Comparison of ENCODE assay signal across 24 cellular contexts in genomic region chr3:176505878-176506621, GRCh38.
DNase-seq lines count a peak whose midpoint lies in the region; ATAC-seq, FAIRE-seq and TF ChIP-seq lines count a peak whose summit lies in the region.
"Had no signal": no experiment of that assay in that cellular context is flagged by ENCODE, and none has a peak within 500 bp of the region (broad histone marks: within the 10 kb centered on the region; RNA-seq: fewer than 3 reads in every experiment).

No MANE protein-coding gene starts in this region.

- H3K27ac Mint-ChIP-seq in glutamatergic neuron (ENCODE audit: unreplicated experiment): no peak overlapping the region
- H3K27ac Mint-ChIP-seq: activated naive CD4-positive, alpha-beta T cell treated with anti-CD3 and anti-CD28 coated beads for 36 hours; B cell; memory B cell had no signal

- no peak for ATAC-seq in HG03025 (IDR thresholded peaks at IDR 0.05; ENCODE audit: low FRiP score, unreplicated experiment)
- ATAC-seq in GM21515 (IDR thresholded peaks at IDR 0.05; ENCODE audit: unreplicated experiment): no peak
- ATAC-seq: HepG2, left cardiac atrium, upper lobe of right lung had no signal

- H3K4me3 Mint-ChIP-seq in glutamatergic neuron (ENCODE audit: unreplicated experiment): no peak overlapping the region
- H3K4me3 Mint-ChIP-seq: activated naive CD4-positive, alpha-beta T cell treated with anti-CD3 and anti-CD28 coated beads for 36 hours; B cell; memory B cell had no signal

- H3K36me3 Mint-ChIP-seq in glutamatergic neuron (ENCODE audit: unreplicated experiment): no peaks in the 10 kb centered on the region
- H3K36me3 Mint-ChIP-seq: memory B cell had no signal

- no peak for TF ChIP-seq CTCF in glutamatergic neuron (IDR thresholded peaks at IDR 0.05; ENCODE audit: partially characterized antibody, unreplicated experiment)

- no peak for FAIRE-seq in GM19239 (lab: Jason Lieb, UNC)
- FAIRE-seq: A204.1, HepG2, RCC 7860 had no signal

- H3K27me3 Mint-ChIP-seq in glutamatergic neuron (ENCODE audit: unreplicated experiment): peaks cover 2% of the 10 kb centered on the region
- H3K27me3 Mint-ChIP-seq: B cell had no signal

- peaks cover 5% of the 10 kb centered on the region for H3K4me1 Mint-ChIP-seq in glutamatergic neuron (ENCODE audit: low read depth, unreplicated experiment)
- H3K4me1 Mint-ChIP-seq: B cell, memory B cell had no signal

- DNase-seq in SIG-M5 treated with dmso at 0.1 percent for 504 hours (lab: John Stamatoyannopoulos, UW; ENCODE audit: unreplicated experiment): peak; percentile 11
- DNase-seq in SIG-M5 (lab: John Stamatoyannopoulos, UW): no peak
- DNase-seq in NCI-H526 treated with DMSO at 0.1 percent for 48 hours (lab: John Stamatoyannopoulos, UW): peak; percentile 93
- DNase-seq in glutamatergic neuron: peak; percentile 22
- DNase-seq in GM19239 (ENCODE audit: insufficient read length, low spot score): no peak
- DNase-seq in COR-L47 (lab: John Stamatoyannopoulos, UW): no peak
- DNase-seq: activated CD4-positive, alpha-beta T cell treated with anti-CD3 and anti-CD28 coated beads for 1 hour; activated naive CD4-positive, alpha-beta T cell treated with anti-CD3 and anti-CD28 coated beads for 36 hours; activated T-cell treated with anti-CD3 and anti-CD28 coated beads, Interleukin-2, amount 50 U/mL, for 48 hours; caudate nucleus; dorsolateral prefrontal cortex; foreskin fibroblast; left cardiac atrium; NCI-H1436 treated with DMSO at 0.1 percent for 48 hours; NCI-H2171 treated with DMSO at 0.1 percent for 48 hours; SK-N-SH; upper lobe of right lung had no signal

- peaks cover 5% of the 10 kb centered on the region for H3K9me3 Mint-ChIP-seq in glutamatergic neuron (ENCODE audit: unreplicated experiment)

Comparison
In these comparisons a context has a peak if more than half of its experiments do, and no peak if none do; other contexts are left out.
1. DNase-seq: peak in SIG-M5 treated with dmso at 0.1 percent for 504 hours (single experiment), NCI-H526 treated with DMSO at 0.1 percent for 48 hours (single experiment) and glutamatergic neuron (single experiment); none in SIG-M5 (single experiment), GM19239 (single experiment) and COR-L47 (single experiment).